Comparison of ENCODE assay signal across 1 cellular context in the genomic region with DNA sequence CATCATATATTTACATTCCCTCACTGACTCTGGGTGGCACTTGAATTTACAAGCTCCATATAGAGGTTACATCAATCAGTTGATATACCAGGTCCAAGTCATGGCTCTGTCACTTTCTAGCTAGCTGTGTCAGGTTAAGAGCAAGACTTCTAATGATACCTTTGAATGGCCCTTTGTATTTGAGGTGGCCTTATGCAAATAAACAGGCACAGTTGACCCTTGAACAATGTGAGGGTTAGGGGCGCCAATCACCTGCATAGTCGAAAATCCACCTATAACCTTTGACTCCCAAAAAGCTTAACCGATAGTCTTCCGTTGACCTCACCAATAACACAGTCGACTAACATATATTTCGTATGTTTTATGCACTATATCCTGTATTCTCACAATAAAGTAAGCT.
TF ChIP-seq lines count a peak whose summit lies in the region.

No MANE protein-coding gene starts in this region.

TF ChIP-seq in HepG2, 621 proteins besides CTCF, POLR2A, EP300 and RAD21 (continued from another document and continues in another):
- TF ChIP-seq, protein P1, sequence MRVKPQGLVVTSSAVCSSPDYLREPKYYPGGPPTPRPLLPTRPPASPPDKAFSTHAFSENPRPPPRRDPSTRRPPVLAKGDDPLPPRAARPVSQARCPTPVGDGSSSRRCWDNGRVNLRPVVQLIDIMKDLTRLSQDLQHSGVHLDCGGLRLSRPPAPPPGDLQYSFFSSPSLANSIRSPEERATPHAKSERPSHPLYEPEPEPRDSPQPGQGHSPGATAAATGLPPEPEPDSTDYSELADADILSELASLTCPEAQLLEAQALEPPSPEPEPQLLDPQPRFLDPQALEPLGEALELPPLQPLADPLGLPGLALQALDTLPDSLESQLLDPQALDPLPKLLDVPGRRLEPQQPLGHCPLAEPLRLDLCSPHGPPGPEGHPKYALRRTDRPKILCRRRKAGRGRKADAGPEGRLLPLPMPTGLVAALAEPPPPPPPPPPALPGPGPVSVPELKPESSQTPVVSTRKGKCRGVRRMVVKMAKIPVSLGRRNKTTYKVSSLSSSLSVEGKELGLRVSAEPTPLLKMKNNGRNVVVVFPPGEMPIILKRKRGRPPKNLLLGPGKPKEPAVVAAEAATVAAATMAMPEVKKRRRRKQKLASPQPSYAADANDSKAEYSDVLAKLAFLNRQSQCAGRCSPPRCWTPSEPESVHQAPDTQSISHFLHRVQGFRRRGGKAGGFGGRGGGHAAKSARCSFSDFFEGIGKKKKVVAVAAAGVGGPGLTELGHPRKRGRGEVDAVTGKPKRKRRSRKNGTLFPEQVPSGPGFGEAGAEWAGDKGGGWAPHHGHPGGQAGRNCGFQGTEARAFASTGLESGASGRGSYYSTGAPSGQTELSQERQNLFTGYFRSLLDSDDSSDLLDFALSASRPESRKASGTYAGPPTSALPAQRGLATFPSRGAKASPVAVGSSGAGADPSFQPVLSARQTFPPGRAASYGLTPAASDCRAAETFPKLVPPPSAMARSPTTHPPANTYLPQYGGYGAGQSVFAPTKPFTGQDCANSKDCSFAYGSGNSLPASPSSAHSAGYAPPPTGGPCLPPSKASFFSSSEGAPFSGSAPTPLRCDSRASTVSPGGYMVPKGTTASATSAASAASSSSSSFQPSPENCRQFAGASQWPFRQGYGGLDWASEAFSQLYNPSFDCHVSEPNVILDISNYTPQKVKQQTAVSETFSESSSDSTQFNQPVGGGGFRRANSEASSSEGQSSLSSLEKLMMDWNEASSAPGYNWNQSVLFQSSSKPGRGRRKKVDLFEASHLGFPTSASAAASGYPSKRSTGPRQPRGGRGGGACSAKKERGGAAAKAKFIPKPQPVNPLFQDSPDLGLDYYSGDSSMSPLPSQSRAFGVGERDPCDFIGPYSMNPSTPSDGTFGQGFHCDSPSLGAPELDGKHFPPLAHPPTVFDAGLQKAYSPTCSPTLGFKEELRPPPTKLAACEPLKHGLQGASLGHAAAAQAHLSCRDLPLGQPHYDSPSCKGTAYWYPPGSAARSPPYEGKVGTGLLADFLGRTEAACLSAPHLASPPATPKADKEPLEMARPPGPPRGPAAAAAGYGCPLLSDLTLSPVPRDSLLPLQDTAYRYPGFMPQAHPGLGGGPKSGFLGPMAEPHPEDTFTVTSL (CRISPR knock-in tag; IDR thresholded peaks at IDR 0.05; ENCODE audit: borderline replicate concordance), result peak; percentile 34; the same call in 1 of the 2 replicates
- 0 out of 2 replicates have a peak, but pooled peaks have one; percentile 46 for TF ChIP-seq PITX1 (CRISPR knock-in tag; IDR thresholded peaks at IDR 0.05)
- TF ChIP-seq FOXO1 (CRISPR knock-in tag; IDR thresholded peaks at IDR 0.05), result peak; percentile 83
- peak; percentile 72 for TF ChIP-seq NR2C2 (CRISPR knock-in tag; IDR thresholded peaks at IDR 0.05; ENCODE audit: borderline replicate concordance)
- peak; percentile 33; the same call in 1 of the 2 replicates for TF ChIP-seq SOX13 (IDR thresholded peaks at IDR 0.05)
- TF ChIP-seq SOX13 (CRISPR knock-in tag; conservative IDR thresholded peaks at IDR 0.05 in 1 of 2, IDR thresholded peaks at IDR 0.05 in 1 of 2), result peak in 1 of 2 experiments; percentile 92; a peak in 2 of 4 replicates
- TF ChIP-seq, protein P2, sequence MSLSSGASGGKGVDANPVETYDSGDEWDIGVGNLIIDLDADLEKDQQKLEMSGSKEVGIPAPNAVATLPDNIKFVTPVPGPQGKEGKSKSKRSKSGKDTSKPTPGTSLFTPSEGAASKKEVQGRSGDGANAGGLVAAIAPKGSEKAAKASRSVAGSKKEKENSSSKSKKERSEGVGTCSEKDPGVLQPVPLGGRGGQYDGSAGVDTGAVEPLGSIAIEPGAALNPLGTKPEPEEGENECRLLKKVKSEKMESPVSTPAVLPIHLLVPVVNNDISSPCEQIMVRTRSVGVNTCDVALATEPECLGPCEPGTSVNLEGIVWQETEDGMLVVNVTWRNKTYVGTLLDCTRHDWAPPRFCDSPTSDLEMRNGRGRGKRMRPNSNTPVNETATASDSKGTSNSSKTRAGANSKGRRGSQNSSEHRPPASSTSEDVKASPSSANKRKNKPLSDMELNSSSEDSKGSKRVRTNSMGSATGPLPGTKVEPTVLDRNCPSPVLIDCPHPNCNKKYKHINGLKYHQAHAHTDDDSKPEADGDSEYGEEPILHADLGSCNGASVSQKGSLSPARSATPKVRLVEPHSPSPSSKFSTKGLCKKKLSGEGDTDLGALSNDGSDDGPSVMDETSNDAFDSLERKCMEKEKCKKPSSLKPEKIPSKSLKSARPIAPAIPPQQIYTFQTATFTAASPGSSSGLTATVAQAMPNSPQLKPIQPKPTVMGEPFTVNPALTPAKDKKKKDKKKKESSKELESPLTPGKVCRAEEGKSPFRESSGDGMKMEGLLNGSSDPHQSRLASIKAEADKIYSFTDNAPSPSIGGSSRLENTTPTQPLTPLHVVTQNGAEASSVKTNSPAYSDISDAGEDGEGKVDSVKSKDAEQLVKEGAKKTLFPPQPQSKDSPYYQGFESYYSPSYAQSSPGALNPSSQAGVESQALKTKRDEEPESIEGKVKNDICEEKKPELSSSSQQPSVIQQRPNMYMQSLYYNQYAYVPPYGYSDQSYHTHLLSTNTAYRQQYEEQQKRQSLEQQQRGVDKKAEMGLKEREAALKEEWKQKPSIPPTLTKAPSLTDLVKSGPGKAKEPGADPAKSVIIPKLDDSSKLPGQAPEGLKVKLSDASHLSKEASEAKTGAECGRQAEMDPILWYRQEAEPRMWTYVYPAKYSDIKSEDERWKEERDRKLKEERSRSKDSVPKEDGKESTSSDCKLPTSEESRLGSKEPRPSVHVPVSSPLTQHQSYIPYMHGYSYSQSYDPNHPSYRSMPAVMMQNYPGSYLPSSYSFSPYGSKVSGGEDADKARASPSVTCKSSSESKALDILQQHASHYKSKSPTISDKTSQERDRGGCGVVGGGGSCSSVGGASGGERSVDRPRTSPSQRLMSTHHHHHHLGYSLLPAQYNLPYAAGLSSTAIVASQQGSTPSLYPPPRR (CRISPR knock-in tag; IDR thresholded peaks at IDR 0.05; ENCODE audit: borderline replicate concordance), result peak; percentile 86
- 0 out of 2 replicates have a peak, but pooled peaks have one; percentile 47 for TF ChIP-seq ZNF644 (CRISPR knock-in tag; IDR thresholded peaks at IDR 0.05; ENCODE audit: low read depth)
- 0 out of 2 replicates have a peak, but pooled peaks have one; percentile 51 for TF ChIP-seq RERE (CRISPR knock-in tag; IDR thresholded peaks at IDR 0.05; ENCODE audit: low read depth)
- peak; percentile 93 for TF ChIP-seq NR2F6 (IDR thresholded peaks at IDR 0.05)
- peak; percentile 89 for TF ChIP-seq NR2F6 (CRISPR knock-in tag; IDR thresholded peaks at IDR 0.05)
- TF ChIP-seq TCF7 (IDR thresholded peaks at IDR 0.05; ENCODE audit: low read depth), result peak; percentile 52; the same call in 1 of the 2 replicates
- no peak for TF ChIP-seq ARHGAP35 (CRISPR knock-in tag; IDR thresholded peaks at IDR 0.05; ENCODE audit: borderline replicate concordance)
- TF ChIP-seq NKX3-1 (CRISPR knock-in tag; IDR thresholded peaks at IDR 0.05), result no peak
- TF ChIP-seq ZNF205 (CRISPR knock-in tag; IDR thresholded peaks at IDR 0.05), result peak; percentile 75; the same call in 1 of the 2 replicates
- peak; percentile 55 for TF ChIP-seq BCL6 (CRISPR knock-in tag; IDR thresholded peaks at IDR 0.05)
- 0 out of 2 replicates have a peak, but pooled peaks have one; percentile 16 for TF ChIP-seq MIXL1 (CRISPR knock-in tag; IDR thresholded peaks at IDR 0.05)
- TF ChIP-seq, protein P3, sequence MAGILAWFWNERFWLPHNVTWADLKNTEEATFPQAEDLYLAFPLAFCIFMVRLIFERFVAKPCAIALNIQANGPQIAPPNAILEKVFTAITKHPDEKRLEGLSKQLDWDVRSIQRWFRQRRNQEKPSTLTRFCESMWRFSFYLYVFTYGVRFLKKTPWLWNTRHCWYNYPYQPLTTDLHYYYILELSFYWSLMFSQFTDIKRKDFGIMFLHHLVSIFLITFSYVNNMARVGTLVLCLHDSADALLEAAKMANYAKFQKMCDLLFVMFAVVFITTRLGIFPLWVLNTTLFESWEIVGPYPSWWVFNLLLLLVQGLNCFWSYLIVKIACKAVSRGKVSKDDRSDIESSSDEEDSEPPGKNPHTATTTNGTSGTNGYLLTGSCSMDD (CRISPR knock-in tag; IDR thresholded peaks at IDR 0.05), result no peak
- TF ChIP-seq SOX6 (IDR thresholded peaks at IDR 0.05), result no peak
- peak; percentile 95 for TF ChIP-seq SOX6 (CRISPR knock-in tag; IDR thresholded peaks at IDR 0.05)
- TF ChIP-seq ZFP36L2 (CRISPR knock-in tag; IDR thresholded peaks at IDR 0.05), result no peak
- peak; percentile 86 for TF ChIP-seq ZMYM4 (CRISPR knock-in tag; IDR thresholded peaks at IDR 0.05)
- TF ChIP-seq, protein P4, sequence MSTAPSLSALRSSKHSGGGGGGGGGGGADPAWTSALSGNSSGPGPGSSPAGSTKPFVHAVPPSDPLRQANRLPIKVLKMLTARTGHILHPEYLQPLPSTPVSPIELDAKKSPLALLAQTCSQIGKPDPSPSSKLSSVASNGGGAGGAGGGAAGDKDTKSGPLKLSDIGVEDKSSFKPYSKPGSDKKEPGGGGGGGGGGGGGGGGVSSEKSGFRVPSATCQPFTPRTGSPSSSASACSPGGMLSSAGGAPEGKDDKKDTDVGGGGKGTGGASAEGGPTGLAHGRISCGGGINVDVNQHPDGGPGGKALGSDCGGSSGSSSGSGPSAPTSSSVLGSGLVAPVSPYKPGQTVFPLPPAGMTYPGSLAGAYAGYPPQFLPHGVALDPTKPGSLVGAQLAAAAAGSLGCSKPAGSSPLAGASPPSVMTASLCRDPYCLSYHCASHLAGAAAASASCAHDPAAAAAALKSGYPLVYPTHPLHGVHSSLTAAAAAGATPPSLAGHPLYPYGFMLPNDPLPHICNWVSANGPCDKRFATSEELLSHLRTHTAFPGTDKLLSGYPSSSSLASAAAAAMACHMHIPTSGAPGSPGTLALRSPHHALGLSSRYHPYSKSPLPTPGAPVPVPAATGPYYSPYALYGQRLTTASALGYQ (CRISPR knock-in tag; IDR thresholded peaks at IDR 0.05), result peak; percentile 75; the same call in 1 of the 2 replicates
- TF ChIP-seq CREM (IDR thresholded peaks at IDR 0.05), result peak; percentile 46; the same call in 1 of the 2 replicates
- TF ChIP-seq CREM (CRISPR knock-in tag; IDR thresholded peaks at IDR 0.05), result no peak
- TF ChIP-seq, protein P5, sequence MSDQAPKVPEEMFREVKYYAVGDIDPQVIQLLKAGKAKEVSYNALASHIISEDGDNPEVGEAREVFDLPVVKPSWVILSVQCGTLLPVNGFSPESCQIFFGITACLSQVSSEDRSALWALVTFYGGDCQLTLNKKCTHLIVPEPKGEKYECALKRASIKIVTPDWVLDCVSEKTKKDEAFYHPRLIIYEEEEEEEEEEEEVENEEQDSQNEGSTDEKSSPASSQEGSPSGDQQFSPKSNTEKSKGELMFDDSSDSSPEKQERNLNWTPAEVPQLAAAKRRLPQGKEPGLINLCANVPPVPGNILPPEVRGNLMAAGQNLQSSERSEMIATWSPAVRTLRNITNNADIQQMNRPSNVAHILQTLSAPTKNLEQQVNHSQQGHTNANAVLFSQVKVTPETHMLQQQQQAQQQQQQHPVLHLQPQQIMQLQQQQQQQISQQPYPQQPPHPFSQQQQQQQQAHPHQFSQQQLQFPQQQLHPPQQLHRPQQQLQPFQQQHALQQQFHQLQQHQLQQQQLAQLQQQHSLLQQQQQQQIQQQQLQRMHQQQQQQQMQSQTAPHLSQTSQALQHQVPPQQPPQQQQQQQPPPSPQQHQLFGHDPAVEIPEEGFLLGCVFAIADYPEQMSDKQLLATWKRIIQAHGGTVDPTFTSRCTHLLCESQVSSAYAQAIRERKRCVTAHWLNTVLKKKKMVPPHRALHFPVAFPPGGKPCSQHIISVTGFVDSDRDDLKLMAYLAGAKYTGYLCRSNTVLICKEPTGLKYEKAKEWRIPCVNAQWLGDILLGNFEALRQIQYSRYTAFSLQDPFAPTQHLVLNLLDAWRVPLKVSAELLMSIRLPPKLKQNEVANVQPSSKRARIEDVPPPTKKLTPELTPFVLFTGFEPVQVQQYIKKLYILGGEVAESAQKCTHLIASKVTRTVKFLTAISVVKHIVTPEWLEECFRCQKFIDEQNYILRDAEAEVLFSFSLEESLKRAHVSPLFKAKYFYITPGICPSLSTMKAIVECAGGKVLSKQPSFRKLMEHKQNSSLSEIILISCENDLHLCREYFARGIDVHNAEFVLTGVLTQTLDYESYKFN (CRISPR knock-in tag; conservative IDR thresholded peaks at IDR 0.05), result peak; percentile 88
- TF ChIP-seq ISL2 (CRISPR knock-in tag; IDR thresholded peaks at IDR 0.05), result peak; percentile 62; the same call in 1 of the 2 replicates
- no peak for TF ChIP-seq FOXP1 (IDR thresholded peaks at IDR 0.05)
- TF ChIP-seq FOXP1 (CRISPR knock-in tag; IDR thresholded peaks at IDR 0.05), result peak; percentile 45
